Comparison of ENCODE assay signal across 14 cellular contexts in genomic region chr16:81450783-81451491, GRCh38. TPM values are rescaled to one million over a fixed set of nuclear protein-coding genes. Genes with fewer than 3 reads are reported as not detected.
DNase-seq lines count a peak whose midpoint lies in the region; TF ChIP-seq lines count a peak whose summit lies in the region.
"Had no signal": no experiment of that assay in that cellular context is flagged by ENCODE, and none has a peak within 500 bp of the region (broad histone marks: within the 10 kb centered on the region; RNA-seq: fewer than 3 reads in every experiment).

No MANE protein-coding gene starts in this region.

- H3K9me3 Mint-ChIP-seq in activated naive CD8-positive, alpha-beta T cell treated with anti-CD3 and anti-CD28 coated beads for 36 hours = peaks cover 11% of the 10 kb centered on the region
- peaks cover 4% of the 10 kb centered on the region for H3K9me3 Mint-ChIP-seq in mesothelial cell of epicardium
- H3K9me3 Mint-ChIP-seq: nephron had no signal

- peaks cover 25% of the 10 kb centered on the region for H3K36me3 Mint-ChIP-seq in activated naive CD8-positive, alpha-beta T cell treated with anti-CD3 and anti-CD28 coated beads for 36 hours
- peaks cover 1% of the 10 kb centered on the region for H3K36me3 Mint-ChIP-seq in mesothelial cell of epicardium

- no peaks in the 10 kb centered on the region for H3K9me2 ChIP-seq in DOHH2 (replicated peaks; ENCODE audit: control insufficient read depth, low read length)

- peaks cover 100% of the 10 kb centered on the region for H3K79me2 ChIP-seq in DOHH2 (ENCODE audit: control insufficient read depth, low read length)

- H3K4me2 ChIP-seq in DOHH2 (ENCODE audit: low read length) = no peak overlapping the region

- intact Hi-C loops in stomach (cut with DNase I; ENCODE audit: low total_unique reads) = no loop called here

- peaks cover 6% of the 10 kb centered on the region; the same call in 1 of the 2 replicates for H3K4me1 ChIP-seq in BE2C
- H3K4me1 ChIP-seq in DOHH2 (ENCODE audit: control insufficient read depth, low read length) = peaks cover 15% of the 10 kb centered on the region
- H3K4me1 ChIP-seq in stomach = peaks cover 63 to 92% (median 80%) of the 10 kb centered on the region in 4 donors

- peak overlapping the region; percentile 61 for H3K4me3 Mint-ChIP-seq in activated naive CD8-positive, alpha-beta T cell treated with anti-CD3 and anti-CD28 coated beads for 36 hours
- H3K4me3 Mint-ChIP-seq in mesothelial cell of epicardium = no peak overlapping the region

- WGBS in stomach, 5 donors = 81 to 86% (median 84%) methylated on average over 12 of the region's 12 CpGs

- H3K27ac Mint-ChIP-seq in activated naive CD8-positive, alpha-beta T cell treated with anti-CD3 and anti-CD28 coated beads for 36 hours = peak overlapping the region; percentile 86
- H3K27ac Mint-ChIP-seq in mesothelial cell of epicardium = peak overlapping the region; percentile 58

- no peaks in the 10 kb centered on the region for H3K27me3 Mint-ChIP-seq in activated naive CD8-positive, alpha-beta T cell treated with anti-CD3 and anti-CD28 coated beads for 36 hours
- no peaks in the 10 kb centered on the region for H3K27me3 Mint-ChIP-seq in mesothelial cell of epicardium (ENCODE audit: low read depth)

- H4K20me1 ChIP-seq in DOHH2 (ENCODE audit: control insufficient read depth, insufficient read depth, low read depth, low read length) = peaks cover 30% of the 10 kb centered on the region

- TF ChIP-seq CTCF in BE2C (IDR thresholded peaks at IDR 0.05; ENCODE audit: low read depth, low read length) (peak; percentile 9; the same call in 1 of the 2 replicates), DOHH2 (IDR thresholded peaks at IDR 0.05; ENCODE audit: low read depth, low read length, poor library complexity, severe bottlenecking) (peak; percentile 12), mesothelial cell of epicardium (IDR thresholded peaks at IDR 0.05; ENCODE audit: unreplicated experiment) (no peak), stomach (IDR thresholded peaks at IDR 0.05) (no peak)

- H3K27ac ChIP-seq in DOHH2 (ENCODE audit: low read depth, low read length) = no peak overlapping the region
- H3K27ac ChIP-seq in stomach = peak overlapping the region in 1 of 5 donors; percentile 55

- no peaks in the 10 kb centered on the region for H3K27me3 ChIP-seq in BE2C
- H3K27me3 ChIP-seq in DOHH2 (ENCODE audit: control insufficient read depth, low read length) = no peaks in the 10 kb centered on the region
- H3K27me3 ChIP-seq in stomach = no peaks in the 10 kb centered on the region
- H3K27me3 ChIP-seq: breast epithelium, esophagus muscularis mucosa had no signal

- H3K4me1 Mint-ChIP-seq in activated naive CD8-positive, alpha-beta T cell treated with anti-CD3 and anti-CD28 coated beads for 36 hours = peaks cover 72% of the 10 kb centered on the region
- H3K4me1 Mint-ChIP-seq in mesothelial cell of epicardium = peaks cover 50% of the 10 kb centered on the region

- H3F3A ChIP-seq in DOHH2 (ENCODE audit: control insufficient read depth, insufficient read depth) = no peaks in the 10 kb centered on the region

- no peak for TF ChIP-seq POLR2A in stomach (IDR thresholded peaks at IDR 0.05)

- H3K4me3 ChIP-seq in BE2C (ENCODE audit: low read depth, low read length) (no peak overlapping the region), DOHH2 (ENCODE audit: low read length) (no peak overlapping the region), stomach (no peak overlapping the region)
- H3K4me3 ChIP-seq: breast epithelium, esophagus muscularis mucosa, skin epidermis had no signal

- H3K36me3 ChIP-seq in BE2C = no peaks in the 10 kb centered on the region
- H3K36me3 ChIP-seq in DOHH2 (ENCODE audit: control insufficient read depth, low read length) = peaks cover 5% of the 10 kb centered on the region
- H3K36me3 ChIP-seq in stomach = no peaks in the 10 kb centered on the region
- H3K36me3 ChIP-seq: breast epithelium, esophagus muscularis mucosa had no signal

- no peak for TF ChIP-seq EP300 in stomach (IDR thresholded peaks at IDR 0.05)

- no peaks in the 10 kb centered on the region for H3K9me3 ChIP-seq in BE2C
- no peaks in the 10 kb centered on the region for H3K9me3 ChIP-seq in DOHH2 (ENCODE audit: control insufficient read depth, insufficient read depth, low read length)
- no peaks in the 10 kb centered on the region for H3K9me3 ChIP-seq in stomach
- H3K9me3 ChIP-seq: breast epithelium, esophagus muscularis mucosa had no signal

- DNase-seq in BE2C = no peak
- no peak for DNase-seq in activated naive CD8-positive, alpha-beta T cell treated with anti-CD3 and anti-CD28 coated beads for 36 hours
- DNase-seq in mesothelial cell of epicardium (ENCODE audit: low spot score in 2 of 2, unreplicated experiment in 2 of 2) = no peak
- DNase-seq in stomach = no peak
- DNase-seq in DMS114 treated with DMSO at 0.1 percent for 48 hours (lab: John Stamatoyannopoulos, UW; ENCODE audit: unreplicated experiment) = no peak
- no peak for DNase-seq in SW480 (ENCODE audit: low spot score)
- DNase-seq in NCI-H1417 treated with DMSO at 0.1 percent for 48 hours (lab: John Stamatoyannopoulos, UW) = no peak
- DNase-seq: COR-L47, NCI-H187 treated with DMSO at 0.1 percent for 48 hours had no signal

RNA-seq across cellular contexts. Expression of gene CMIP, which starts 6.3 kb away (rescaled TPM):
- 15.5 TPM for polyA plus RNA-seq in BE2C (2012; ENCODE audit: insufficient read depth, insufficient read length, low read depth)
- 10 to 100 TPM; 28.1 to 29.7 TPM for total RNA-seq in activated naive CD8-positive, alpha-beta T cell treated with anti-CD3 and anti-CD28 coated beads for 36 hours
- total RNA-seq in mesothelial cell of epicardium = 70.0 to 74.9 TPM (median 71.0 TPM) in 3 replicates
- total RNA-seq in stomach = 10 to 100 TPM; 11.1 to 71.0 (median 31.9) TPM
- 10 to 100 TPM; 11.5 to 54.3 (median 30.5) TPM for polyA plus RNA-seq in stomach

Comparison
In these comparisons a context has a peak if more than half of its experiments do, and no peak if none do; other contexts are left out.
1. CTCF ChIP-seq: peak in BE2C (single experiment) and DOHH2 (single experiment); none in mesothelial cell of epicardium (single experiment) and stomach (0 of 7).